In the genomic region with DNA sequence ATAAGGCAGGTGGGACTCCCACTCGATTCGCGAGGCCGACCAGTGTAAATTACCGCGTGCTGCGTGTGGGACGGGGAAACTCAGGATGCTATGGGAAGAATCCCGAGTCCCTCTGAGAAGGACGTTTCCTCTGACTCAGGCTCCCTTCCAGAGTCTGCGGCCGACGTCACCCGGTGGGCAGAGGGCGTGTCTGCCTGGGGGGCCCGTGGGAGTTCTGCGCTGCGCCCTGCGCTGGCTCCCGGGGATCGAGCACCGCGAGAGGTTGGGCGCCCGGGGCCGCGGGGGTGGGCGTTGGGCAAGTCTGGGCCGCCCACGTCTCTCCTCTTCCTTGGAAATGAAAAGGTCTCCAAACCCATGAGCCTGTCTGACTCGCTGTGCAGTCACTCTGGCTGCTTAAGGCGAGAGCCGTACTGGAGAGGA, we compare ENCODE assay signal across 8 cellular contexts. TPM values are rescaled to one million over a fixed set of nuclear protein-coding genes. Genes with fewer than 3 reads are reported as not detected.
A peak's percentile ranks its signal among the peaks of the same experiment; 100 is the strongest.
DNase-seq lines count a peak whose midpoint lies in the region; ATAC-seq and TF ChIP-seq lines count a peak whose summit lies in the region.

No MANE protein-coding gene starts in this region.

- peaks cover under 1% of the 10 kb centered on the region for H3K4me1 ChIP-seq in psoas muscle

- H3K27ac ChIP-seq in psoas muscle, result peak overlapping the region; percentile 84

- intact Hi-C loops in cardiac septum (cut with DNase I), result loop anchor here (5.0 kb wide), 1 partner anchor 70 kb away; no protein-coding TSS in a partner anchor
- intact Hi-C loops in psoas muscle (cut with DNase I), result loop anchor here in 1 of 2 donors (5.0 kb wide), 1 partner anchor 70 kb away; no protein-coding TSS in a partner anchor

- WGBS in psoas muscle, 3 donors, result 1 to 2% (median 2%) methylated on average over 31 to 33 of the region's 33 CpGs

- no peaks in the 10 kb centered on the region for H3K27me3 ChIP-seq in psoas muscle (ENCODE audit: insufficient read depth in 3 of 3, low read length in 2 of 3)

- ATAC-seq in psoas muscle (peak; percentile 59 to 77 (median 68)), HG02981 (IDR thresholded peaks at IDR 0.05; ENCODE audit: unreplicated experiment) (no peak)

- no peaks in the 10 kb centered on the region for H3K9me3 ChIP-seq in psoas muscle

- TF ChIP-seq CTCF in psoas muscle (IDR thresholded peaks at IDR 0.05), result no peak

- DNase-seq in NCI-H345 (lab: John Stamatoyannopoulos, UW) (peak; percentile 54), NCI-H345 treated with DMSO at 0.1 percent for 48 hours (lab: John Stamatoyannopoulos, UW; ENCODE audit: unreplicated experiment) (no peak), NCI-H526 treated with DMSO at 0.1 percent for 48 hours (lab: John Stamatoyannopoulos, UW) (peak; percentile 8), activated gamma-delta T cell treated with Interleukin-2 at 50 U/mL for 16 hours (peak; percentile 5), cardiac septum (ENCODE audit: low spot score) (peak; percentile 78), psoas muscle (peak; percentile 39 to 55), NCI-H2081 treated with DMSO at 0.1 percent for 48 hours (lab: John Stamatoyannopoulos, UW) (no peak)

- no peaks in the 10 kb centered on the region for H3K36me3 ChIP-seq in psoas muscle (ENCODE audit: insufficient read depth in 1 of 2, low read depth in 1 of 2)

- H3K4me3 ChIP-seq in psoas muscle, result peak overlapping the region; percentile 87

RNA-seq across cellular contexts. Expression of a gene that starts 0.5 kb away (rescaled TPM):
- 0.43 TPM for total RNA-seq in cardiac septum
- total RNA-seq in psoas muscle, result 1 to 10 TPM in 1 of 4 donors, under 1 TPM in 3; 0.69 to 2.3 (median 0.81) TPM
- 1 to 10 TPM in 1 of 3 donors, under 1 TPM in 2; 0.41 to 1.3 (median 0.47) TPM for polyA plus RNA-seq in psoas muscle

RNA-seq across cellular contexts. Expression of a gene that starts 0.6 kb away (rescaled TPM):
- total RNA-seq in cardiac septum (0.89 TPM), psoas muscle (under 1 TPM; 0.50 to 0.77 (median 0.66) TPM)
- 1 to 10 TPM in 1 of 3 donors, under 1 TPM in 2; 0.15 to 1.1 (median 0.38) TPM for polyA plus RNA-seq in psoas muscle

Comparison
In these comparisons a context has a peak if more than half of its experiments do, and no peak if none do; other contexts are left out.
1. DNase-seq: peak in NCI-H345 (single experiment), NCI-H526 treated with DMSO at 0.1 percent for 48 hours (single experiment), activated gamma-delta T cell treated with Interleukin-2 at 50 U/mL for 16 hours (single experiment), cardiac septum (single experiment) and psoas muscle (2 of 2); none in NCI-H345 treated with DMSO at 0.1 percent for 48 hours (single experiment) and NCI-H2081 treated with DMSO at 0.1 percent for 48 hours (single experiment).